Comparison of ENCODE assay signal across 2 cellular contexts in genomic region chr17:58690033-58690432, GRCh38. TPM values are rescaled to one million over a fixed set of nuclear protein-coding genes. Genes with fewer than 3 reads are reported as not detected.
"Had no signal": no experiment of that assay in that cellular context is flagged by ENCODE, and none has a peak within 500 bp of the region (broad histone marks: within the 10 kb centered on the region; RNA-seq: fewer than 3 reads in every experiment).

No MANE protein-coding gene starts in this region.

RNA-seq across cellular contexts. Expression of gene TEX14, which starts 1.8 kb away (rescaled TPM):
- total RNA-seq: gastrocnemius medialis, glomerular endothelial cell had no signal
